Comparison of ENCODE assay signal across 8 cellular contexts in the genomic region with DNA sequence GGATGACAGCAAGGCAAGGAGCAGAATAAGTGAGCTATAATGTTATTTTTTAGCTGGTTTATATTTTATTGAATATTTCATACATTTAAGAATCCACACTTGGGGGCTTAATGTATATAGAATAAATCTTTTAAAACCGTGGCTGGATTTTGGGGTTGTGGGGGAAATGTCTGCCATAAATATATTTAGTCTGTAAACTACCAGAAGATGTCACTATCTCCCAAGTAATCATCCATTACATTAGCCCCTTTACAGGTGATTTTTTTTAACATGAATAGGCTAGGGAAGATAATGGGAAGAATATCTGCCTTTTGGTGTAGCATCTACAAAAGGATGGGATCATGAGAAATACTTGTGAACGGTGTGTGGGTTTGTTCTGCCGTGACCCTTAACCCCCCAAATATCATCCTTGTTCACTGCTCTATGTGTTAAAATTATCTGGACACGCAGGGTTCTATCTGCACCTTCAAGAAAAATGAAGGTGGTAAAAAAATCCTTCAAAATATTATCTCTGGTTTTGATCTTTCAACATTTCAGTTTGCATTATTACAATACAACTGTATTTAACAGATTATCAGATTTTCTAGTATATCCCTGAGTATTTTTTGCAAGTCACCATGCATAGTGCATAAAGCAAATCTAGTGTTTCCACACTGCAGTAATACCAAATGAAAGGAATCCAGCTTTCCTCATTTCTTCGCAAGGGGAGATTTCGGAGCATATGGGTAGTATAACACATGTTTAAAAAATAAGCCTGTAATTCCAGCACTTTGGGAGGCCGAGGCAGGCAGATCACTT. TPM values are rescaled to one million over a fixed set of nuclear protein-coding genes. Genes with fewer than 3 reads are reported as not detected.
A peak's percentile ranks its signal among the peaks of the same experiment; 100 is the strongest.
DNase-seq lines count a peak whose midpoint lies in the region; ATAC-seq and TF ChIP-seq lines count a peak whose summit lies in the region.

No MANE protein-coding gene starts in this region.

- no peaks in the 10 kb centered on the region for H3K9me3 Mint-ChIP-seq in activated naive CD4-positive, alpha-beta T cell treated with anti-CD3 and anti-CD28 coated beads for 36 hours

- CTCF ChIA-PET in activated naive CD4-positive, alpha-beta T cell treated with anti-CD3 and anti-CD28 coated beads for 36 hours (lab: Charles Lee): interaction anchor here (0.7 to 1.3 kb wide), 2 partner anchors 206 to 323 kb away, joined by 3 to 9 read pairs; no protein-coding TSS in a partner anchor

- H3K27me3 Mint-ChIP-seq in activated naive CD4-positive, alpha-beta T cell treated with anti-CD3 and anti-CD28 coated beads for 36 hours (ENCODE audit: low read depth): no peaks in the 10 kb centered on the region

- no peaks in the 10 kb centered on the region for H3K4me1 Mint-ChIP-seq in activated naive CD4-positive, alpha-beta T cell treated with anti-CD3 and anti-CD28 coated beads for 36 hours (ENCODE audit: low read depth)

- DNase-seq in AG10803 (ENCODE audit: low read depth) (peak; percentile 25), HFF-Myc (ENCODE audit: extremely low read depth, low read depth) (peak; percentile 10), RKO (ENCODE audit: low spot score) (peak; percentile 61), glomerular visceral epithelial cell (ENCODE audit: extremely low spot score) (peak; percentile 39)
- no peak for DNase-seq in activated effector memory CD4-positive, alpha-beta T cell treated with anti-CD3 and anti-CD28 coated beads, Interleukin-2, amount 50 U/mL, for 16 hours
- no peak for DNase-seq in activated naive CD4-positive, alpha-beta T cell treated with anti-CD3 and anti-CD28 coated beads for 36 hours
- DNase-seq in activated effector memory CD4-positive, alpha-beta T cell treated with Interleukin-2 at 50 U/mL for 16 hours: no peak

- TF ChIP-seq CTCF in AG10803 (conservative IDR thresholded peaks at IDR 0.05; ENCODE audit: low read length) (peak; percentile 44), HFF-Myc (IDR thresholded peaks at IDR 0.05; ENCODE audit: low read depth, low read length, missing control alignments) (peak; percentile 6)

- no peak overlapping the region for H3K27ac Mint-ChIP-seq in activated naive CD4-positive, alpha-beta T cell treated with anti-CD3 and anti-CD28 coated beads for 36 hours

- H3K36me3 Mint-ChIP-seq in activated naive CD4-positive, alpha-beta T cell treated with anti-CD3 and anti-CD28 coated beads for 36 hours (ENCODE audit: low read depth): no peaks in the 10 kb centered on the region

- intact Hi-C loops in activated naive CD4-positive, alpha-beta T cell treated with anti-CD3 and anti-CD28 coated beads for 36 hours (cut with micrococcal nuclease): loop anchor here (1.0 to 5.0 kb wide), 2 partner anchors 205 to 393 kb away; no protein-coding TSS in a partner anchor

- H3K4me3 ChIP-seq in AG10803 (ENCODE audit: low read length) (no peak overlapping the region), HFF-Myc (replicated peaks; ENCODE audit: low read depth, low read length) (no peak overlapping the region)

- no peak overlapping the region for H3K4me3 Mint-ChIP-seq in activated naive CD4-positive, alpha-beta T cell treated with anti-CD3 and anti-CD28 coated beads for 36 hours

- ATAC-seq in GM21619 (IDR thresholded peaks at IDR 0.05; ENCODE audit: unreplicated experiment): no peak

RNA-seq across cellular contexts. Expression of gene SLC17A8, which starts 8.0 kb away (rescaled TPM):
- total RNA-seq in activated naive CD4-positive, alpha-beta T cell treated with anti-CD3 and anti-CD28 coated beads for 36 hours: not detected

Comparison
In these comparisons a context has a peak if more than half of its experiments do, and no peak if none do; other contexts are left out.
1. DNase-seq: peak in AG10803 (single experiment), HFF-Myc (single experiment), RKO (single experiment) and glomerular visceral epithelial cell (single experiment); none in activated effector memory CD4-positive, alpha-beta T cell treated with anti-CD3 and anti-CD28 coated beads, Interleukin-2, amount 50 U/mL, for 16 hours (single experiment), activated naive CD4-positive, alpha-beta T cell treated with anti-CD3 and anti-CD28 coated beads for 36 hours (single experiment) and activated effector memory CD4-positive, alpha-beta T cell treated with Interleukin-2 at 50 U/mL for 16 hours (single experiment).